8 cellular contexts compared by ENCODE assay signal in genomic region chr6:56542367-56543331, GRCh38.
A peak's percentile ranks its signal among the peaks of the same experiment; 100 is the strongest.
DNase-seq lines count a peak whose midpoint lies in the region; ATAC-seq lines count a peak whose summit lies in the region.

No MANE protein-coding gene starts in this region.

- no peaks in the 10 kb centered on the region for H3K4me1 Mint-ChIP-seq in activated CD4-positive, alpha-beta memory T cell treated with anti-CD3 and anti-CD28 coated beads for 36 hours (ENCODE audit: low read depth)
- no peaks in the 10 kb centered on the region for H3K4me1 Mint-ChIP-seq in effector memory CD8-positive, alpha-beta T cell (ENCODE audit: low read depth in 2 of 2)

- ATAC-seq in GM19351 (IDR thresholded peaks at IDR 0.05; ENCODE audit: unreplicated experiment) (peak; percentile 90), HG03460 (IDR thresholded peaks at IDR 0.05; ENCODE audit: unreplicated experiment) (peak; percentile 91)
- peak; percentile 87 for ATAC-seq in effector memory CD8-positive, alpha-beta T cell (replicated peaks)

- DNase-seq in CD1c-positive myeloid dendritic cell (ENCODE audit: extremely low spot score) (peak; percentile 91), NCI-H526 (lab: John Stamatoyannopoulos, UW) (peak; percentile 92 to 93), lung microvascular endothelial cell (ENCODE audit: low read depth in 2 of 2) (peak; percentile 92 to 96)
- DNase-seq in activated CD4-positive, alpha-beta memory T cell treated with anti-CD3 and anti-CD28 coated beads for 36 hours, result peak; percentile 84
- peak; percentile 5 to 14 (median 10) for DNase-seq in effector memory CD8-positive, alpha-beta T cell
- DNase-seq in stimulated activated CD4-positive, alpha-beta T cell treated with anti-CD3 and anti-CD28 coated beads, TNF-alpha, amount 100 ng/mL, for 24 hours (ENCODE audit: low read depth in 3 of 3), result peak; percentile 23 to 71 (median 33)

- no peaks in the 10 kb centered on the region for H3K27me3 Mint-ChIP-seq in activated CD4-positive, alpha-beta memory T cell treated with anti-CD3 and anti-CD28 coated beads for 36 hours
- no peaks in the 10 kb centered on the region for H3K27me3 Mint-ChIP-seq in effector memory CD8-positive, alpha-beta T cell

- CTCF ChIA-PET in activated CD4-positive, alpha-beta memory T cell treated with anti-CD3 and anti-CD28 coated beads for 36 hours (lab: Charles Lee), result interaction anchor here (0.9 to 2.0 kb wide), 6 partner anchors 10 to 53 kb away, joined by 3 to 14 read pairs (median 4); no protein-coding TSS in a partner anchor

- no peaks in the 10 kb centered on the region for H3K36me3 Mint-ChIP-seq in activated CD4-positive, alpha-beta memory T cell treated with anti-CD3 and anti-CD28 coated beads for 36 hours
- H3K36me3 Mint-ChIP-seq in effector memory CD8-positive, alpha-beta T cell (ENCODE audit: insufficient read depth), result no peaks in the 10 kb centered on the region

- no peaks in the 10 kb centered on the region for H3K9me3 Mint-ChIP-seq in activated CD4-positive, alpha-beta memory T cell treated with anti-CD3 and anti-CD28 coated beads for 36 hours
- no peaks in the 10 kb centered on the region for H3K9me3 Mint-ChIP-seq in effector memory CD8-positive, alpha-beta T cell

- intact Hi-C loops in activated CD4-positive, alpha-beta memory T cell treated with anti-CD3 and anti-CD28 coated beads for 36 hours (cut with micrococcal nuclease), result loop anchor here (1.0 to 5.0 kb wide), 3 partner anchors 51 to 184 kb away; no protein-coding TSS in a partner anchor

- H3K27ac Mint-ChIP-seq in activated CD4-positive, alpha-beta memory T cell treated with anti-CD3 and anti-CD28 coated beads for 36 hours, result no peak overlapping the region
- H3K27ac Mint-ChIP-seq in effector memory CD8-positive, alpha-beta T cell, result no peak overlapping the region

- H3K4me3 Mint-ChIP-seq in activated CD4-positive, alpha-beta memory T cell treated with anti-CD3 and anti-CD28 coated beads for 36 hours, result no peak overlapping the region
- no peak overlapping the region for H3K4me3 Mint-ChIP-seq in effector memory CD8-positive, alpha-beta T cell

- POLR2A ChIA-PET in activated CD4-positive, alpha-beta memory T cell treated with anti-CD3 and anti-CD28 coated beads for 36 hours (lab: Charles Lee), result no interaction called here

Comparison
In these comparisons a context has a peak if more than half of its experiments do, and no peak if none do; other contexts are left out.
1. Peak in every context shown above with its lines: DNase-seq and ATAC-seq.
2. DNase-seq: peak in every context shown above with its lines; median percentile 94 in lung microvascular endothelial cell; 92 in NCI-H526; 91 in CD1c-positive myeloid dendritic cell; 84 in activated CD4-positive, alpha-beta memory T cell treated with anti-CD3 and anti-CD28 coated beads for 36 hours; 33 in stimulated activated CD4-positive, alpha-beta T cell treated with anti-CD3 and anti-CD28 coated beads, TNF-alpha, amount 100 ng/mL, for 24 hours; 10 in effector memory CD8-positive, alpha-beta T cell.